Comparison of ENCODE assay signal across 8 cellular contexts in genomic region chr22:37498289-37498909, GRCh38. TPM values are rescaled to one million over a fixed set of nuclear protein-coding genes. Genes with fewer than 3 reads are reported as not detected.
DNase-seq lines count a peak whose midpoint lies in the region; ATAC-seq and TF ChIP-seq lines count a peak whose summit lies in the region.
"Had no signal": no experiment of that assay in that cellular context is flagged by ENCODE, and none has a peak within 500 bp of the region (broad histone marks: within the 10 kb centered on the region; RNA-seq: fewer than 3 reads in every experiment).

No MANE protein-coding gene starts in this region.

- no peaks in the 10 kb centered on the region for H3K9me3 Mint-ChIP-seq in activated CD4-positive, alpha-beta memory T cell treated with anti-CD3 and anti-CD28 coated beads, Interleukin-2, amount 10 ng/mL, durations not matched to agents 7 days and 5 days
- H3K9me3 Mint-ChIP-seq: T-helper 1 cell treated with Interleukin-12 subunit alpha and Interleukin-12 subunit beta and Interleukin-4 antibody, amounts not matched to agents 30 μg/mL and 1 μg/mL, for 36 hours had no signal

- peaks cover 18% of the 10 kb centered on the region for H3K27me3 Mint-ChIP-seq in activated CD4-positive, alpha-beta memory T cell treated with anti-CD3 and anti-CD28 coated beads, Interleukin-2, amount 10 ng/mL, durations not matched to agents 7 days and 5 days

- peaks cover 12% of the 10 kb centered on the region for H3K4me1 Mint-ChIP-seq in activated CD4-positive, alpha-beta memory T cell treated with anti-CD3 and anti-CD28 coated beads, Interleukin-2, amount 10 ng/mL, durations not matched to agents 7 days and 5 days

- no peak overlapping the region for H3K27ac ChIP-seq in Karpas-422 (ENCODE audit: low read length)

- no peaks in the 10 kb centered on the region for H3K79me2 ChIP-seq in Karpas-422 (ENCODE audit: low read length)

- no peak for DNase-seq in GM12864 (ENCODE audit: low read depth)
- peak; percentile 89 for DNase-seq in Karpas-422
- peak; percentile 75 for DNase-seq in activated CD4-positive, alpha-beta memory T cell treated with anti-CD3 and anti-CD28 coated beads, Interleukin-2, amount 10 ng/mL, durations not matched to agents 7 days and 5 days
- peak; percentile 42 to 44 for DNase-seq in erythroblast (lab: John Stamatoyannopoulos, UW)
- peak; percentile 48 to 63 for DNase-seq in stimulated activated CD4-positive, alpha-beta T cell treated with anti-CD3 and anti-CD28 coated beads, Interleukin-1b, Interleukin-23, amount 100 ng/mL, for 4 hours (ENCODE audit: low read depth in 2 of 2)

- H4K20me1 ChIP-seq in Karpas-422 (ENCODE audit: insufficient read depth, low read depth, low read length) = peaks cover 4% of the 10 kb centered on the region; the same call in 1 of the 2 replicates

- no peaks in the 10 kb centered on the region for H3K9me3 ChIP-seq in Karpas-422 (ENCODE audit: low read length)

- no peaks in the 10 kb centered on the region for H3K9me2 ChIP-seq in Karpas-422 (replicated peaks; ENCODE audit: insufficient read depth, low read length)

- no peaks in the 10 kb centered on the region for H3K36me3 ChIP-seq in Karpas-422 (ENCODE audit: insufficient read depth, low read length)

- no peak overlapping the region for H3K27ac Mint-ChIP-seq in activated CD4-positive, alpha-beta memory T cell treated with anti-CD3 and anti-CD28 coated beads, Interleukin-2, amount 10 ng/mL, durations not matched to agents 7 days and 5 days
- H3K27ac Mint-ChIP-seq: T-helper 1 cell treated with Interleukin-12 subunit alpha and Interleukin-12 subunit beta and Interleukin-4 antibody, amounts not matched to agents 30 μg/mL and 1 μg/mL, for 36 hours had no signal

- no peaks in the 10 kb centered on the region for H3K36me3 Mint-ChIP-seq in activated CD4-positive, alpha-beta memory T cell treated with anti-CD3 and anti-CD28 coated beads, Interleukin-2, amount 10 ng/mL, durations not matched to agents 7 days and 5 days (ENCODE audit: low read depth)

- H3K4me3 Mint-ChIP-seq in activated CD4-positive, alpha-beta memory T cell treated with anti-CD3 and anti-CD28 coated beads, Interleukin-2, amount 10 ng/mL, durations not matched to agents 7 days and 5 days = no peak overlapping the region
- H3K4me3 Mint-ChIP-seq: T-helper 1 cell treated with Interleukin-12 subunit alpha and Interleukin-12 subunit beta and Interleukin-4 antibody, amounts not matched to agents 30 μg/mL and 1 μg/mL, for 36 hours had no signal

- CTCF ChIA-PET in activated CD4-positive, alpha-beta memory T cell treated with anti-CD3 and anti-CD28 coated beads, Interleukin-2, amount 10 ng/mL, durations not matched to agents 7 days and 5 days (lab: Charles Lee) = interaction anchor here (0.6 to 3.7 kb wide), 10 partner anchors 9 to 182 kb away, joined by 3 to 18 read pairs (median 4); partner anchors contain the start of gene MFNG

- no peak overlapping the region for H3K4me2 ChIP-seq in Karpas-422 (ENCODE audit: low read depth, low read length, poor library complexity, severe bottlenecking)

- H3K9ac ChIP-seq in Karpas-422 (ENCODE audit: low read length) = no peak overlapping the region

- no peaks in the 10 kb centered on the region for H3K27me3 ChIP-seq in Karpas-422 (ENCODE audit: low read length)

- TF ChIP-seq CTCF in GM12864 (IDR thresholded peaks at IDR 0.05; ENCODE audit: low read depth, low read length, missing control alignments) = peak; percentile 81

- peaks cover 30% of the 10 kb centered on the region for H3K4me1 ChIP-seq in Karpas-422 (ENCODE audit: low read length)

- ATAC-seq in HG02981 (IDR thresholded peaks at IDR 0.05; ENCODE audit: unreplicated experiment) (no peak), GM19467 (IDR thresholded peaks at IDR 0.05; ENCODE audit: unreplicated experiment) (no peak)

- no peak overlapping the region for H2AFZ ChIP-seq in Karpas-422 (ENCODE audit: low read length)

- TF ChIP-seq POLR2A in erythroblast (IDR thresholded peaks at IDR 0.05; ENCODE audit: low read length) = no peak

- POLR2A ChIA-PET in activated CD4-positive, alpha-beta memory T cell treated with anti-CD3 and anti-CD28 coated beads, Interleukin-2, amount 10 ng/mL, durations not matched to agents 7 days and 5 days (lab: Charles Lee) = interaction anchor here (1.3 to 3.8 kb wide), 2 partner anchors 13 to 16 kb away, joined by 3 to 18 read pairs; partner anchors contain the start of gene MFNG

- H3K4me3 ChIP-seq in GM12864 (ENCODE audit: low read depth, low read length) (no peak overlapping the region), Karpas-422 (ENCODE audit: low read length) (no peak overlapping the region)

RNA-seq across cellular contexts. Expression of gene MFNG, which starts 12.2 kb away (rescaled TPM):
- total RNA-seq in Karpas-422 (2014; rRNA removed; shearing (Covaris generic); ENCODE audit: low replicate concordance) = 91.1 and 105 TPM in 2 replicates
- 100 to 1,000 TPM; 200 to 203 TPM for total RNA-seq in activated CD4-positive, alpha-beta memory T cell treated with anti-CD3 and anti-CD28 coated beads, Interleukin-2, amount 10 ng/mL, durations not matched to agents 7 days and 5 days

RNA-seq across cellular contexts. Expression of gene CARD10, which starts 20.8 kb away (rescaled TPM):
- not detected in 2 replicates for total RNA-seq in Karpas-422 (2014; rRNA removed; shearing (Covaris generic); ENCODE audit: low replicate concordance)
- total RNA-seq in activated CD4-positive, alpha-beta memory T cell treated with anti-CD3 and anti-CD28 coated beads, Interleukin-2, amount 10 ng/mL, durations not matched to agents 7 days and 5 days = under 1 TPM in 1 of 2 experiments, not detected in 1; 0.08 TPM
